Comparison of ENCODE assay signal across 13 cellular contexts in genomic region chr10:100158044-100158805, GRCh38. TPM values are rescaled to one million over a fixed set of nuclear protein-coding genes. Genes with fewer than 3 reads are reported as not detected.
DNase-seq lines count a peak whose midpoint lies in the region; ATAC-seq, FAIRE-seq and TF ChIP-seq lines count a peak whose summit lies in the region.
"Had no signal": no experiment of that assay in that cellular context is flagged by ENCODE, and none has a peak within 500 bp of the region (broad histone marks: within the 10 kb centered on the region; RNA-seq: fewer than 3 reads in every experiment).

No MANE protein-coding gene starts in this region.

- no peaks in the 10 kb centered on the region for H3K4me1 ChIP-seq in A549

- H3K4me3 ChIP-seq in A549 = no peak overlapping the region

- no peak for TF ChIP-seq POLR2A in A549 (IDR thresholded peaks at IDR 0.05; ENCODE audit: low read length)

- no peak for TF ChIP-seq RAD21 in A549 (conservative IDR thresholded peaks at IDR 0.05 in 1 of 2, IDR thresholded peaks at IDR 0.05 in 1 of 2)

- POLR2A ChIA-PET in A549 (lab: Yijun Ruan, JAX) = no interaction called here

- TF ChIP-seq CTCF in A549 (IDR thresholded peaks at IDR 0.05) = no peak

- no peak overlapping the region for H3K4me2 ChIP-seq in A549

- WGBS in A549 (ENCODE audit: missing lambda C conversion rate) = 57% methylated on average over 2 of the region's 2 CpGs

- CTCF ChIA-PET in A549 (lab: Yijun Ruan, JAX) = interaction anchor here (1.4 kb wide), 1 partner anchor 10 kb away, joined by 4 read pairs; no protein-coding TSS in a partner anchor

- ATAC-seq in A549 (no peak), GM18909 (IDR thresholded peaks at IDR 0.05; ENCODE audit: poor library complexity, unreplicated experiment) (peak; percentile 89), GM21786 (IDR thresholded peaks at IDR 0.05; ENCODE audit: unreplicated experiment) (peak; percentile 91), HG03354 (IDR thresholded peaks at IDR 0.05; ENCODE audit: poor library complexity, severe bottlenecking, unreplicated experiment) (peak; percentile 92)
- ATAC-seq: natural killer cell had no signal

- DNase-seq in A549 (ENCODE audit: low read depth in 1 of 2, low spot score in 1 of 2) = no peak
- DNase-seq in SW 1271 (lab: John Stamatoyannopoulos, UW) = no peak
- no peak for DNase-seq in T-helper 9 cell
- no peak for DNase-seq in NCI-H2196 treated with DMSO at 0.1 percent for 48 hours (lab: John Stamatoyannopoulos, UW; ENCODE audit: unreplicated experiment)
- DNase-seq in ureter (ENCODE audit: low spot score) = no peak
- DNase-seq: activated CD4-positive, CD25-positive, alpha-beta regulatory T cell treated with anti-CD3 and anti-CD28 coated beads, Interleukin-2, amount 50 U/mL, for 72 hours; activated naive CD4-positive, alpha-beta T cell treated with anti-CD3 and anti-CD28 coated beads, Interleukin-2, amount 50 U/mL, for 16 hours; natural killer cell; NCI-H146; stimulated activated CD4-positive, alpha-beta T cell treated with anti-CD3 and anti-CD28 coated beads, Interleukin-15, amount 100 ng/mL, for 24 hours had no signal

- peak; percentile 68 for FAIRE-seq in A549 (lab: Jason Lieb, UNC)

- TF ChIP-seq EP300 in A549 (IDR thresholded peaks at IDR 0.05) = no peak

- no peak overlapping the region for H3K27ac ChIP-seq in A549

- no peaks in the 10 kb centered on the region for H3K9me3 ChIP-seq in A549

TF ChIP-seq in A549, 52 proteins besides CTCF, POLR2A, EP300 and RAD21:
- TF ChIP-seq MAZ (IDR thresholded peaks at IDR 0.05; ENCODE audit: borderline replicate concordance, low read depth, low read length) (no peak), ESRRA (IDR thresholded peaks at IDR 0.05; ENCODE audit: borderline replicate concordance, low read length) (no peak), MAX (IDR thresholded peaks at IDR 0.05) (no peak), SMC3 (IDR thresholded peaks at IDR 0.05) (no peak), NFE2L2 (conservative IDR thresholded peaks at IDR 0.05; ENCODE audit: low read length) (no peak), POLR2AphosphoS2 (conservative IDR thresholded peaks at IDR 0.05; ENCODE audit: low read length) (no peak), CBX8 (IDR thresholded peaks at IDR 0.05) (no peak), FOSL2 (IDR thresholded peaks at IDR 0.05) (no peak), FOSL2 (CRISPR knock-in tag; IDR thresholded peaks at IDR 0.05) (no peak), ZC3H11A (IDR thresholded peaks at IDR 0.05) (no peak)

RNA-seq across cellular contexts. Expression of gene ERLIN1, which starts 27.6 kb away (rescaled TPM):
- polyA plus RNA-seq in A549 (2011; rRNA removed) (70.4 and 78.4 TPM in 2 replicates), A549 (2017; fragmentation: RNase III; extraction: RNeasy Plus Mini Kit Qiagen cat#74134 plus additional on column Dnase treatment) (62.8 to 66.4 TPM (median 63.9 TPM) in 3 replicates)
- polyA plus RNA-seq in A549 (2012; cell fraction: cytosol; rRNA removed) = 34.5 and 42.0 TPM in 2 replicates
- 17.5 and 18.4 TPM in 2 replicates for polyA plus RNA-seq in A549 (2012; cell fraction: nucleus; rRNA removed)
- 16.7 and 17.8 TPM in 2 replicates for polyA minus RNA-seq in A549 (2011; rRNA and poly(A)+ RNA removed)
- total RNA-seq in ureter = 42.8 TPM

Comparison
In these comparisons a context has a peak if more than half of its experiments do, and no peak if none do; other contexts are left out.
1. ATAC-seq: peak in GM18909 (single experiment), GM21786 (single experiment) and HG03354 (single experiment); none in A549 (0 of 2).